Comparison of ENCODE assay signal across 23 cellular contexts in the genomic region with DNA sequence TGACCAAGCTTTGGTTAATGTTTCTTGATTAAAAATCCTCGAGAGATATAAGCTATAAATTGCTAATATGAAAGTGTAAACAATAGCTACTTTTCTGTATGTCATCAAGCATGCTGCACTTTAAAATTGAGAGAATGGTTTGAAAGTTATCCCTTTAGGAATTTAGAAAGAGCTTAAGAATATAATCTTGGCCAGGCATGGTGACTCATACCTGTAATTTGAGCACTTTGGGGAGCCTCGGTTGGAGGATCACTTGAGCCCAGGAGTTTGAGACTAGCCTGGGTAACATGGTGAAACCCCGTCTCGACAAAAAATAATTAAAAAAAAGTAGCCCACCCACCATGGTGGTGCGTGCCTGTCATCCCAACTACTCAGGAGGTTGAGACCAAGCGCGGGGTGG. TPM values are rescaled to one million over a fixed set of nuclear protein-coding genes. Genes with fewer than 3 reads are reported as not detected.
DNase-seq lines count a peak whose midpoint lies in the region; ATAC-seq and TF ChIP-seq lines count a peak whose summit lies in the region.
"Had no signal": no experiment of that assay in that cellular context is flagged by ENCODE, and none has a peak within 500 bp of the region (broad histone marks: within the 10 kb centered on the region; RNA-seq: fewer than 3 reads in every experiment).

No MANE protein-coding gene starts in this region.

- H3K36me3 ChIP-seq in A673 (ENCODE audit: insufficient read depth, low read length, poor library complexity, severe bottlenecking) (no peaks in the 10 kb centered on the region), SJCRH30 (no peaks in the 10 kb centered on the region), brain microvascular endothelial cell (replicated peaks) (no peaks in the 10 kb centered on the region)
- H3K36me3 ChIP-seq: Peyer's patch had no signal

- no peak for ATAC-seq in GM21360 (IDR thresholded peaks at IDR 0.05; ENCODE audit: unreplicated experiment)

- CTCF ChIA-PET in A673 (lab: Charles Lee): interaction anchor here (1.0 kb wide), 1 partner anchor 179 kb away, joined by 6 read pairs; no protein-coding TSS in a partner anchor

- TF ChIP-seq CTCF in A673 (conservative IDR thresholded peaks at IDR 0.05; ENCODE audit: low read depth, low read length) (no peak), brain microvascular endothelial cell (IDR thresholded peaks at IDR 0.05; ENCODE audit: low read depth, low read length, missing control alignments) (no peak)

- H3K27me3 ChIP-seq in A673 (replicated peaks; ENCODE audit: insufficient read depth, low read depth, low read length, poor library complexity) (no peaks in the 10 kb centered on the region), SJCRH30 (no peaks in the 10 kb centered on the region), brain microvascular endothelial cell (replicated peaks) (no peaks in the 10 kb centered on the region)
- H3K27me3 ChIP-seq: Peyer's patch had no signal

- DNase-seq in A673 (ENCODE audit: low spot score): peak; percentile 9
- DNase-seq in HCEC 1CT: peak; percentile 41
- DNase-seq in SJCRH30: peak; percentile 25 to 44
- peak; percentile 21 for DNase-seq in fibroblast of the conjunctiva (ENCODE audit: low read depth)
- DNase-seq in brain microvascular endothelial cell: no peak
- no peak for DNase-seq in DMS79 (lab: John Stamatoyannopoulos, UW)
- no peak for DNase-seq in D341Med (ENCODE audit: low spot score)
- DNase-seq: 8988T; AML-193; CD8-positive, alpha-beta memory T cell; H7; HFFc6; KG1; NCI-H1694; NCI-H2081; NCI-H2171; NCI-H345; NCI-H524; NCI-H774; NK-92 treated with Interleukin-12 subunit alpha and Interleukin-12 subunit beta, amount 100 ng/mL, for 24 hours; Peyer's patch had no signal

- no peak overlapping the region for H3K27ac ChIP-seq in A673 (ENCODE audit: low read depth, low read length, poor library complexity, severe bottlenecking)
- H3K27ac ChIP-seq in SJCRH30: no peak overlapping the region
- no peak overlapping the region for H3K27ac ChIP-seq in brain microvascular endothelial cell
- H3K27ac ChIP-seq: C4-2B, Peyer's patch had no signal

- no peak overlapping the region for H3K4me3 ChIP-seq in A673 (ENCODE audit: low read depth, low read length, poor library complexity, severe bottlenecking)
- no peak overlapping the region for H3K4me3 ChIP-seq in SJCRH30
- no peak overlapping the region for H3K4me3 ChIP-seq in brain microvascular endothelial cell (ENCODE audit: low read depth, low read length)
- H3K4me3 ChIP-seq: Peyer's patch had no signal

- no TSS peak for BruUV-seq in A673 (replicated peaks; lab: Mats Ljungman, UMichigan)

- H3K4me1 ChIP-seq in A673 (ENCODE audit: insufficient read depth, low read length, poor library complexity, severe bottlenecking): no peaks in the 10 kb centered on the region
- H3K4me1 ChIP-seq in SJCRH30: peaks cover 6% of the 10 kb centered on the region; the same call in 1 of the 2 replicates
- H3K4me1 ChIP-seq: Peyer's patch had no signal

- H3K9me3 ChIP-seq in A673 (ENCODE audit: low read depth, low read length, poor library complexity, severe bottlenecking) (no peaks in the 10 kb centered on the region), SJCRH30 (replicated peaks) (no peaks in the 10 kb centered on the region)
- H3K9me3 ChIP-seq: Peyer's patch had no signal

- POLR2A ChIA-PET in A673 (lab: Charles Lee; ENCODE audit: low non-redundant PET): no interaction called here

- intact Hi-C loops in A673 (cut with micrococcal nuclease; ENCODE audit: unreplicated experiment): no loop called here

- in situ Hi-C loops in brain microvascular endothelial cell (cut with HindIII; ENCODE audit: low pct_ligation_motif_present, low sequenced_read_pairs): no loop called here

RNA-seq across cellular contexts. Expression of a gene that starts 12.2 kb away (rescaled TPM):
- not detected in 2 replicates for total RNA-seq in A673 (2021)
- total RNA-seq in SJCRH30 (2014; rRNA removed; shearing (Covaris generic)): not detected in 2 replicates
- total RNA-seq: CD8-positive, alpha-beta memory T cell; H7; HFFc6; Peyer's patch had no signal

Comparison
In these comparisons a context has a peak if more than half of its experiments do, and no peak if none do; other contexts are left out.
1. DNase-seq: peak in A673 (single experiment), HCEC 1CT (single experiment), SJCRH30 (2 of 2) and fibroblast of the conjunctiva (single experiment); none in brain microvascular endothelial cell (single experiment), DMS79 (single experiment) and D341Med (single experiment).